21 cellular contexts compared by ENCODE assay signal in the genomic region with DNA sequence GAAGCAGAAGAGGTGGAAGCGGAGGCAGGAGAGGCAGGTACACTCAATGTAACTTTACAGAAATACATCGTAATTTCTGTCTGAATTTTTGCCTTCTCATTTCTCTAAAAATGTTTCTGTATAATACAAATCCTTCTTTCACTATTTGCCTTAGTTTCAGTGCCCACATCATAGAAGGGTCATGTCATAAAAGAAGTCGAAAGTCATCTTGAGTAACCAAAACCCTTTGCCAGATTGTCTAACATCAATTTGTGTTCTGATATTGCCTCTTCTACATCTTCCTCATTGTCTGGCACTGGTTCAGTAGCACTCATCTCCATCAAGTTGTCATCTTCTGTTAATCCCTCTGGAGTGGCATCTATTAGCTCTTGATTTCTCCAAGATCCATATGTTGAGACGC. TPM values are rescaled to one million over a fixed set of nuclear protein-coding genes. Genes with fewer than 3 reads are reported as not detected.
DNase-seq lines count a peak whose midpoint lies in the region; ATAC-seq lines count a peak whose summit lies in the region.
"Had no signal": no experiment of that assay in that cellular context is flagged by ENCODE, and none has a peak within 500 bp of the region (broad histone marks: within the 10 kb centered on the region; RNA-seq: fewer than 3 reads in every experiment).

No MANE protein-coding gene starts in this region.

- H3K9me3 ChIP-seq in T-helper 17 cell (ENCODE audit: control insufficient read depth, low read length, poor library complexity, severe bottlenecking): no peaks in the 10 kb centered on the region

- no peaks in the 10 kb centered on the region for H3K27me3 Mint-ChIP-seq in activated naive CD4-positive, alpha-beta T cell treated with anti-CD3 and anti-CD28 coated beads, Interleukin-2, amount 10 ng/mL, durations not matched to agents 7 days and 5 days
- H3K27me3 Mint-ChIP-seq in T-helper 17 cell: no peaks in the 10 kb centered on the region
- H3K27me3 Mint-ChIP-seq in effector memory CD8-positive, alpha-beta T cell: no peaks in the 10 kb centered on the region
- H3K27me3 Mint-ChIP-seq: B cell had no signal

- ATAC-seq in T-helper 17 cell: no peak
- ATAC-seq in effector memory CD8-positive, alpha-beta T cell (replicated peaks): no peak
- ATAC-seq: GM23338, HCT116 had no signal

- peaks cover 43% of the 10 kb centered on the region for H3K36me3 Mint-ChIP-seq in activated naive CD4-positive, alpha-beta T cell treated with anti-CD3 and anti-CD28 coated beads, Interleukin-2, amount 10 ng/mL, durations not matched to agents 7 days and 5 days
- H3K36me3 Mint-ChIP-seq in T-helper 17 cell (ENCODE audit: low read depth): peaks cover 4% of the 10 kb centered on the region
- peaks cover 19% of the 10 kb centered on the region for H3K36me3 Mint-ChIP-seq in effector memory CD8-positive, alpha-beta T cell (ENCODE audit: insufficient read depth)

- H3K9me3 Mint-ChIP-seq in activated naive CD4-positive, alpha-beta T cell treated with anti-CD3 and anti-CD28 coated beads, Interleukin-2, amount 10 ng/mL, durations not matched to agents 7 days and 5 days: peaks cover 2% of the 10 kb centered on the region
- H3K9me3 Mint-ChIP-seq in effector memory CD8-positive, alpha-beta T cell: no peaks in the 10 kb centered on the region
- H3K9me3 Mint-ChIP-seq: GM23338 had no signal

- CTCF ChIA-PET in activated naive CD4-positive, alpha-beta T cell treated with anti-CD3 and anti-CD28 coated beads, Interleukin-2, amount 10 ng/mL, durations not matched to agents 7 days and 5 days (lab: Charles Lee): no interaction called here

- peak; percentile 1 for DNase-seq in NCI-H2171 treated with DMSO at 0.1 percent for 48 hours (lab: John Stamatoyannopoulos, UW)
- DNase-seq in NCI-H2171 (lab: John Stamatoyannopoulos, UW): no peak
- no peak for DNase-seq in activated naive CD4-positive, alpha-beta T cell treated with anti-CD3 and anti-CD28 coated beads, Interleukin-2, amount 10 ng/mL, durations not matched to agents 7 days and 5 days
- DNase-seq in activated naive CD4-positive, alpha-beta T cell treated with Interleukin-2 at 50 U/mL for 16 hours: no peak
- no peak for DNase-seq in T-helper 17 cell
- no peak for DNase-seq in effector memory CD8-positive, alpha-beta T cell
- DNase-seq in NCI-H1105 (lab: John Stamatoyannopoulos, UW): no peak
- DNase-seq in stimulated activated CD4-positive, alpha-beta T cell treated with anti-CD3 and anti-CD28 coated beads, Interleukin-4, amount 100 ng/mL, for 24 hours: no peak
- DNase-seq: DND-41, IMR-90, Kasumi-1, MM.1S, NCI-H1092 treated with DMSO at 0.1 percent for 48 hours, NCI-H1694 treated with DMSO at 0.1 percent for 48 hours, NCI-H2107, NCI-H345, NCI-H69, OCI-M1 had no signal

- peak overlapping the region; percentile 24 for H3K27ac Mint-ChIP-seq in activated naive CD4-positive, alpha-beta T cell treated with anti-CD3 and anti-CD28 coated beads, Interleukin-2, amount 10 ng/mL, durations not matched to agents 7 days and 5 days
- H3K27ac Mint-ChIP-seq in T-helper 17 cell: peak overlapping the region; percentile 72
- H3K27ac Mint-ChIP-seq in effector memory CD8-positive, alpha-beta T cell: peak overlapping the region; percentile 8 to 33
- H3K27ac Mint-ChIP-seq: B cell, GM23338 had no signal

- H3K4me3 Mint-ChIP-seq in activated naive CD4-positive, alpha-beta T cell treated with anti-CD3 and anti-CD28 coated beads, Interleukin-2, amount 10 ng/mL, durations not matched to agents 7 days and 5 days: no peak overlapping the region
- H3K4me3 Mint-ChIP-seq in T-helper 17 cell: no peak overlapping the region
- no peak overlapping the region for H3K4me3 Mint-ChIP-seq in effector memory CD8-positive, alpha-beta T cell
- H3K4me3 Mint-ChIP-seq: B cell, GM23338 had no signal

- H3K4me1 Mint-ChIP-seq in activated naive CD4-positive, alpha-beta T cell treated with anti-CD3 and anti-CD28 coated beads, Interleukin-2, amount 10 ng/mL, durations not matched to agents 7 days and 5 days: peaks cover 81% of the 10 kb centered on the region
- peaks cover 53% of the 10 kb centered on the region for H3K4me1 Mint-ChIP-seq in T-helper 17 cell
- H3K4me1 Mint-ChIP-seq in effector memory CD8-positive, alpha-beta T cell (ENCODE audit: low read depth in 2 of 2): peaks cover 44 to 65% of the 10 kb centered on the region in 2 donors

RNA-seq across cellular contexts. Expression of a gene that starts 6.2 kb away (rescaled TPM):
- total RNA-seq in T-helper 17 cell: 100 to 1,000 TPM; 363 to 389 TPM

Comparison
In these comparisons a context has a peak if more than half of its experiments do, and no peak if none do; other contexts are left out.
1. H3K27ac Mint-ChIP-seq: peak in every context shown above with its lines; median percentile 72 in T-helper 17 cell; 24 in activated naive CD4-positive, alpha-beta T cell treated with anti-CD3 and anti-CD28 coated beads, Interleukin-2, amount 10 ng/mL, durations not matched to agents 7 days and 5 days; 20 in effector memory CD8-positive, alpha-beta T cell.